ENCODE assay signal across 26 cellular contexts in genomic region chr5:106393276-106393675, GRCh38.
"Had no signal": no experiment of that assay in that cellular context is flagged by ENCODE, and none has a peak within 500 bp of the region (broad histone marks: within the 10 kb centered on the region; RNA-seq: fewer than 3 reads in every experiment).

No MANE protein-coding gene starts in this region.

- H3K4me2 ChIP-seq: hepatocyte had no signal

- H3K27ac ChIP-seq: epithelial cell of prostate, esophagus squamous epithelium, gastrocnemius medialis, hepatocyte, pancreas, prostate gland, skin epidermis, stomach, tibial artery, upper lobe of right lung had no signal

- H3K27me3 ChIP-seq: esophagus squamous epithelium, gastrocnemius medialis, hepatocyte, pancreas, stomach, tibial artery, upper lobe of right lung had no signal

- DNase-seq: activated CD4-positive, alpha-beta T cell treated with anti-CD3 and anti-CD28 coated beads for 36 hours; activated CD4-positive, CD25-positive, alpha-beta regulatory T cell; activated CD8-positive, alpha-beta memory T cell treated with anti-CD3 and anti-CD28 coated beads, Interleukin-2, amount 10 ng/mL, durations not matched to agents 7 days and 5 days; activated CD8-positive, alpha-beta T cell treated with anti-CD3 and anti-CD28 coated beads, Interleukin-2, amount 10 ng/mL, durations not matched to agents 7 days and 5 days; activated naive CD4-positive, alpha-beta T cell; activated T-cell treated with anti-CD3 and anti-CD28 coated beads, Interleukin-2, amount 50 U/mL, for 72 hours; effector CD8-positive, alpha-beta T cell; esophagus squamous epithelium; gastrocnemius medialis; glutamatergic neuron; left cardiac atrium; nucleus accumbens; pancreas; retina; stimulated activated CD4-positive, alpha-beta T cell treated with anti-CD3 and anti-CD28 coated beads, Interleukin-1b, Interleukin-23, amount 100 ng/mL, for 48 hours; stimulated activated CD4-positive, alpha-beta T cell treated with anti-CD3 and anti-CD28 coated beads, Interleukin-4, amount 100 ng/mL, for 4 hours; stimulated activated naive B cell treated with anti-CD40 and anti-IgM and Interleukin-4, amounts not matched to agents 10 μg/mL and 1 μg/mL and 100 μg/mL, for 72 hours; stomach; tibial artery; upper lobe of right lung had no signal

- H3K9me3 ChIP-seq: esophagus squamous epithelium, gastrocnemius medialis, pancreas, prostate gland, stomach, tibial artery, upper lobe of right lung had no signal

- H3K4me1 ChIP-seq: esophagus squamous epithelium, gastrocnemius medialis, pancreas, prostate gland, stomach, tibial artery, upper lobe of right lung had no signal

- ATAC-seq: activated CD4-positive, alpha-beta T cell treated with anti-CD3 and anti-CD28 coated beads for 36 hours; activated CD8-positive, alpha-beta memory T cell treated with anti-CD3 and anti-CD28 coated beads, Interleukin-2, amount 10 ng/mL, durations not matched to agents 7 days and 5 days; activated CD8-positive, alpha-beta T cell treated with anti-CD3 and anti-CD28 coated beads, Interleukin-2, amount 10 ng/mL, durations not matched to agents 7 days and 5 days; activated naive CD4-positive, alpha-beta T cell treated with anti-CD3 and anti-CD28 coated beads, Interleukin-2, amount 50 U/mL, for 72 hours; activated T-cell treated with anti-CD3 and anti-CD28 coated beads, Interleukin-2, amount 50 U/mL, for 72 hours; gastrocnemius medialis; left cardiac atrium; pancreas; sciatic nerve; stimulated activated naive B cell treated with anti-CD40 and anti-IgM and Interleukin-4, amounts not matched to agents 10 μg/mL and 1 μg/mL and 100 μg/mL, for 72 hours; upper lobe of right lung had no signal

- H3K4me3 ChIP-seq: esophagus squamous epithelium, gastrocnemius medialis, hepatocyte, pancreas, prostate gland, skin epidermis, stomach, tibial artery, upper lobe of right lung had no signal

- H3K36me3 ChIP-seq: esophagus squamous epithelium, gastrocnemius medialis, pancreas, prostate gland, stomach, tibial artery, upper lobe of right lung had no signal

- H2AFZ ChIP-seq: hepatocyte had no signal

- H3K79me2 ChIP-seq: hepatocyte had no signal
